Comparison of ENCODE assay signal across 9 cellular contexts in the genomic region with DNA sequence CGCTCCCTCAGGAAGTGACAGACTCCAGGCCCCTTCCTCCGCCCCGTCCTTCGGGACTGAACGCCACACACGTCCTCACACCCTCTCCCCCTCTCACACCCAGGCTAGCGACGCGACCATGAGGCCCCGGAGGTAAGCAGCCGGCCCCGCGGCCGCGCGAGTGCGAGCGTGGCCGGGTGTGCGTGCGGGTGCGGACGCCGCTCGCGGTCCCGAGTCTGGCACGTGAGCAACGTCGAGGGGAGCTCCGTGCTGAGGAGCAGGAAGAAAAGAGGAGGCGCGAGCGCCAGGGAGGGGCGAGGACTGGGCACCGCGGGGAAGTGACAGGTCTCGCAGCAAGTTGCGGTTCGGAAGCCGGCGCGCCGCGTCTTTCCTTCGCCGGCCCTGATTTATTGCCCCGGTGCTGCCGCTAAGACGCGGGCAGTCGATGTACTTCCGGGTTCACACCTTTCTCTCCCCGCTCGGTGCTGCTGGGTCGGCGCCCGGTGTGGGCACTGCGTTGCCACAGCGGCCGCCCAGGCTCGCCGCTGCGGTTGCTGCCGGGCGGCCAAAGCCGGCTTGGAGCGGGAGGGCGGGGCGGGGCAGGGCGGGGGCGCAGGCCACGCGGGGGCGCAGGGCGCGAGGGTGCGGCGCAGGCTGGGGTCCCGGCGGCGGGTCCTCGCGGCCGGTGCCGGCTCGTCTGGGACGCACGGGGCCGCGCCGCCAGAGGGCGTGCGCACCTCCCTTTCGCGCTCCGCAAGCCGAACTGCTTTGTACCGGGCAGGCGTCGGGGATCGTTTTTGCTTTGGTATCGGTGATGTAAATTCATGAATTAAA. TPM values are rescaled to one million over a fixed set of nuclear protein-coding genes. Genes with fewer than 3 reads are reported as not detected.
DNase-seq lines count a peak whose midpoint lies in the region; ATAC-seq, FAIRE-seq and TF ChIP-seq lines count a peak whose summit lies in the region.
"Had no signal": no experiment of that assay in that cellular context is flagged by ENCODE, and none has a peak within 500 bp of the region (broad histone marks: within the 10 kb centered on the region; RNA-seq: fewer than 3 reads in every experiment).

No MANE protein-coding gene starts in this region.

- no peak for TF ChIP-seq POLR2A in uterus (IDR thresholded peaks at IDR 0.05)

- H3K4me1 Mint-ChIP-seq in activated T-helper 1 cell treated with anti-CD3 and anti-CD28 coated beads, Interleukin-12 subunit alpha, Interleukin-12 subunit beta, Interleukin-2, Interleukin-4 antibody, amounts not matched to agents 30 ng/mL and 10 ng/mL and 1 ng/mL, durations not matched to agents 14 hours and 24 hours and 36 hours (ENCODE audit: low read depth) = peaks cover 7% of the 10 kb centered on the region
- H3K4me1 Mint-ChIP-seq in osteocyte (ENCODE audit: unreplicated experiment) = peaks cover 7% of the 10 kb centered on the region

- H3K4me3 Mint-ChIP-seq in activated T-helper 1 cell treated with anti-CD3 and anti-CD28 coated beads, Interleukin-12 subunit alpha, Interleukin-12 subunit beta, Interleukin-2, Interleukin-4 antibody, amounts not matched to agents 30 ng/mL and 10 ng/mL and 1 ng/mL, durations not matched to agents 14 hours and 24 hours and 36 hours = peak overlapping the region; percentile 64
- peak overlapping the region; percentile 79 for H3K4me3 Mint-ChIP-seq in osteocyte (ENCODE audit: unreplicated experiment)

- peak overlapping the region in 1 of 2 donors; percentile 20 for H3K4me3 ChIP-seq in uterus
- H3K4me3 ChIP-seq: A549 had no signal

- peak; percentile 69 for ATAC-seq in HG03565 (IDR thresholded peaks at IDR 0.05; ENCODE audit: unreplicated experiment)
- ATAC-seq: A549 had no signal

- peaks cover 29% of the 10 kb centered on the region for H3K27me3 Mint-ChIP-seq in activated T-helper 1 cell treated with anti-CD3 and anti-CD28 coated beads, Interleukin-12 subunit alpha, Interleukin-12 subunit beta, Interleukin-2, Interleukin-4 antibody, amounts not matched to agents 30 ng/mL and 10 ng/mL and 1 ng/mL, durations not matched to agents 14 hours and 24 hours and 36 hours (ENCODE audit: insufficient read depth)
- H3K27me3 Mint-ChIP-seq in osteocyte (ENCODE audit: unreplicated experiment) = peaks cover 48% of the 10 kb centered on the region

- H3K27ac Mint-ChIP-seq in activated T-helper 1 cell treated with anti-CD3 and anti-CD28 coated beads, Interleukin-12 subunit alpha, Interleukin-12 subunit beta, Interleukin-2, Interleukin-4 antibody, amounts not matched to agents 30 ng/mL and 10 ng/mL and 1 ng/mL, durations not matched to agents 14 hours and 24 hours and 36 hours = no peak overlapping the region
- no peak overlapping the region for H3K27ac Mint-ChIP-seq in osteocyte (ENCODE audit: unreplicated experiment)

- peak; percentile 1 for DNase-seq in NCI-H1092 treated with DMSO at 0.1 percent for 48 hours (lab: John Stamatoyannopoulos, UW)
- no peak for DNase-seq in NCI-H1092 (lab: John Stamatoyannopoulos, UW)
- no peak for DNase-seq in activated T-helper 1 cell treated with anti-CD3 and anti-CD28 coated beads, Interleukin-12 subunit alpha, Interleukin-12 subunit beta, Interleukin-2, Interleukin-4 antibody, amounts not matched to agents 30 ng/mL and 10 ng/mL and 1 ng/mL, durations not matched to agents 14 hours and 24 hours and 36 hours (ENCODE audit: low spot score)
- peak; percentile 46 for DNase-seq in germinal center (ENCODE audit: low spot score)
- no peak for DNase-seq in osteocyte (ENCODE audit: extremely low spot score, unreplicated experiment)
- DNase-seq in uterus = no peak
- no peak for DNase-seq in urothelium cell line (ENCODE audit: low spot score)

- H3K27ac ChIP-seq in uterus = no peak overlapping the region
- H3K27ac ChIP-seq: A549 had no signal

- H3K36me3 ChIP-seq in uterus = no peaks in the 10 kb centered on the region

- peaks cover 0 to 52% of the 10 kb centered on the region in 2 donors for H3K27me3 ChIP-seq in uterus

- peaks cover 0 to 6% of the 10 kb centered on the region in 2 donors for H3K4me1 ChIP-seq in uterus
- H3K4me1 ChIP-seq: A549 had no signal

- H3K36me3 Mint-ChIP-seq in activated T-helper 1 cell treated with anti-CD3 and anti-CD28 coated beads, Interleukin-12 subunit alpha, Interleukin-12 subunit beta, Interleukin-2, Interleukin-4 antibody, amounts not matched to agents 30 ng/mL and 10 ng/mL and 1 ng/mL, durations not matched to agents 14 hours and 24 hours and 36 hours (ENCODE audit: low read depth) = no peaks in the 10 kb centered on the region
- H3K36me3 Mint-ChIP-seq in osteocyte (ENCODE audit: unreplicated experiment) = no peaks in the 10 kb centered on the region

- H3K9me3 ChIP-seq in uterus = peaks cover 0 to 5% of the 10 kb centered on the region in 2 donors
- H3K9me3 ChIP-seq: A549 had no signal

- no peak for FAIRE-seq in urothelium cell line (lab: Jason Lieb, UNC)
- FAIRE-seq: A549 had no signal

- H3K9me3 Mint-ChIP-seq in activated T-helper 1 cell treated with anti-CD3 and anti-CD28 coated beads, Interleukin-12 subunit alpha, Interleukin-12 subunit beta, Interleukin-2, Interleukin-4 antibody, amounts not matched to agents 30 ng/mL and 10 ng/mL and 1 ng/mL, durations not matched to agents 14 hours and 24 hours and 36 hours = peaks cover 7% of the 10 kb centered on the region
- no peaks in the 10 kb centered on the region for H3K9me3 Mint-ChIP-seq in osteocyte (ENCODE audit: unreplicated experiment)

- intact Hi-C loops in activated T-helper 1 cell treated with anti-CD3 and anti-CD28 coated beads, Interleukin-12 subunit alpha, Interleukin-12 subunit beta, Interleukin-2, Interleukin-4 antibody, amounts not matched to agents 30 ng/mL and 10 ng/mL and 1 ng/mL, durations not matched to agents 14 hours and 24 hours and 36 hours (cut with micrococcal nuclease) = loop anchor here (1.0 to 5.0 kb wide), 4 partner anchors 15 to 154 kb away; no protein-coding TSS in a partner anchor
- intact Hi-C loops in uterus (cut with DNase I; ENCODE audit: low total_unique reads) = no loop called here

- TF ChIP-seq CTCF in osteocyte (IDR thresholded peaks at IDR 0.05) = peak; percentile 73
- TF ChIP-seq CTCF in uterus (IDR thresholded peaks at IDR 0.05) = no peak

RNA-seq across cellular contexts. Expression of a gene that starts 15.8 kb away (rescaled TPM):
- total RNA-seq in activated T-helper 1 cell treated with anti-CD3 and anti-CD28 coated beads, Interleukin-12 subunit alpha, Interleukin-12 subunit beta, Interleukin-2, Interleukin-4 antibody, amounts not matched to agents 30 ng/mL and 10 ng/mL and 1 ng/mL, durations not matched to agents 14 hours and 24 hours and 36 hours = not detected in 2 replicates
- total RNA-seq in osteocyte (0.10 TPM in 1 of 2 replicates, not detected in the other), uterus (under 1 TPM in 1 of 4 donors, not detected in 3; 0.14 TPM)

Comparison
In these comparisons a context has a peak if more than half of its experiments do, and no peak if none do; other contexts are left out.
1. DNase-seq: peak in NCI-H1092 treated with DMSO at 0.1 percent for 48 hours (single experiment) and germinal center (single experiment); none in NCI-H1092 (single experiment), activated T-helper 1 cell treated with anti-CD3 and anti-CD28 coated beads, Interleukin-12 subunit alpha, Interleukin-12 subunit beta, Interleukin-2, Interleukin-4 antibody, amounts not matched to agents 30 ng/mL and 10 ng/mL and 1 ng/mL, durations not matched to agents 14 hours and 24 hours and 36 hours (single experiment), osteocyte (single experiment), uterus (0 of 2) and urothelium cell line (single experiment).